ENCODE assay signal across 9 cellular contexts in the genomic region with DNA sequence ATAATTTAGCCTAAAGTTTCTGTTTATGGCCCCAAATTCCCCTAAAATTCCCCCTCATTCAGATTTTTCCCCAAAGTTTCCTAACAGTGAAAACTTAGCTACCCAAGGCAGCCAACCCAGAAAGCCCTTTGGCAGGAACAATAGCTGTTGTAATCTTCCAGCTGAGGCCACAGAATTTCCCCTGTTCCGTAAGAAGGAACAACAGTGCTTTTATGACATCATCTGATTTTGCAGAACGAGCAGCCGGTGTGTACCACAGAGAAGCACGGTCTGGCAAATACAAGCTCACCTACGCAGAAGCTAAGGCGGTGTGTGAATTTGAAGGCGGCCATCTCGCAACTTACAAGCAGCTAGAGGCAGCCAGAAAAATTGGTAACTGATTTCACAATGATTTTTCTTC. TPM values are rescaled to one million over a fixed set of nuclear protein-coding genes. Genes with fewer than 3 reads are reported as not detected.
DNase-seq lines count a peak whose midpoint lies in the region; ATAC-seq and TF ChIP-seq lines count a peak whose summit lies in the region.
"Had no signal": no experiment of that assay in that cellular context is flagged by ENCODE, and none has a peak within 500 bp of the region (broad histone marks: within the 10 kb centered on the region; RNA-seq: fewer than 3 reads in every experiment).

No MANE protein-coding gene starts in this region.

- no peak for TF ChIP-seq POLR2A in Peyer's patch (IDR thresholded peaks at IDR 0.05)

- H3K9me3 ChIP-seq in SK-N-MC (ENCODE audit: low read depth, low read length) (no peaks in the 10 kb centered on the region), left lung (peaks cover 0 to 3% of the 10 kb centered on the region in 2 donors), Peyer's patch (no peaks in the 10 kb centered on the region)

- peak; percentile 63 for DNase-seq in Caki2 (ENCODE audit: low read depth)
- no peak for DNase-seq in SK-N-MC (ENCODE audit: low read depth, low spot score)
- peak in 1 of 2 donors; percentile 41 for DNase-seq in left lung
- DNase-seq in Peyer's patch = no peak
- DNase-seq in NCI-H128 (lab: John Stamatoyannopoulos, UW; ENCODE audit: unreplicated experiment) = no peak
- DNase-seq in NCI-H2227 treated with DMSO at 0.1 percent for 48 hours (lab: John Stamatoyannopoulos, UW) = no peak
- no peak for DNase-seq in dedifferentiated amniotic fluid mesenchymal stem cell (ENCODE audit: extremely low spot score)

- H3K4me1 ChIP-seq in left lung (peaks cover 0 to 30% of the 10 kb centered on the region in 2 donors), Peyer's patch (no peaks in the 10 kb centered on the region)

- intact Hi-C loops in left lung (cut with DNase I) = no loop called here

- ATAC-seq in HG02623 (IDR thresholded peaks at IDR 0.05; ENCODE audit: unreplicated experiment) (peak; percentile 88), left lung (peak; percentile 61)
- ATAC-seq: Panc1 had no signal

- no peak overlapping the region for H3K9ac ChIP-seq in SK-N-MC (ENCODE audit: insufficient read length)

- TF ChIP-seq CTCF in left lung (IDR thresholded peaks at IDR 0.05) = no peak
- TF ChIP-seq CTCF in Peyer's patch (IDR thresholded peaks at IDR 0.05) = no peak

- H3K36me3 ChIP-seq in SK-N-MC (ENCODE audit: insufficient read depth, low read length) (peaks cover 55% of the 10 kb centered on the region), left lung (peaks cover 0 to 12% of the 10 kb centered on the region in 2 donors), Peyer's patch (no peaks in the 10 kb centered on the region)

- H3K4me3 ChIP-seq in SK-N-MC = no peak overlapping the region
- peak overlapping the region in 1 of 2 donors; percentile 6 for H3K4me3 ChIP-seq in left lung
- no peak overlapping the region for H3K4me3 ChIP-seq in Peyer's patch

- in situ Hi-C loops in Caki2 (cut with HindIII; ENCODE audit: low pct_unique_long_range_greater_than_20kb, low sequenced_read_pairs) = no loop called here

- peak overlapping the region; percentile 34 for H3K27ac ChIP-seq in SK-N-MC
- H3K27ac ChIP-seq in left lung = peak overlapping the region in 1 of 2 donors; percentile 79
- H3K27ac ChIP-seq in Peyer's patch = no peak overlapping the region

- H3K27me3 ChIP-seq in left lung (no peaks in the 10 kb centered on the region), Peyer's patch (no peaks in the 10 kb centered on the region)

RNA-seq across cellular contexts. Expression of a gene that starts 6.3 kb away (rescaled TPM):
- total RNA-seq in Caki2 (2014; rRNA removed; shearing (Covaris generic); ENCODE audit: low replicate concordance) = 4.3 and 5.3 TPM in 2 replicates
- 10 to 100 TPM in 1 of 2 donors, 1 to 10 TPM in 1; 7.3 to 14.8 TPM for total RNA-seq in left lung
- 1 to 10 TPM in 1 of 4 donors, not detected in 3; 1.1 TPM for total RNA-seq in Peyer's patch

RNA-seq across cellular contexts. Expression of a gene that starts 46.0 kb away (rescaled TPM):
- 13.5 and 18.9 TPM in 2 replicates for total RNA-seq in Caki2 (2014; rRNA removed; shearing (Covaris generic); ENCODE audit: low replicate concordance)
- total RNA-seq in left lung = 10 to 100 TPM; 29.8 to 43.3 TPM
- total RNA-seq in Peyer's patch = 10 to 100 TPM; 20.0 to 51.2 (median 25.4) TPM
